22 cellular contexts compared by ENCODE assay signal in the genomic region with DNA sequence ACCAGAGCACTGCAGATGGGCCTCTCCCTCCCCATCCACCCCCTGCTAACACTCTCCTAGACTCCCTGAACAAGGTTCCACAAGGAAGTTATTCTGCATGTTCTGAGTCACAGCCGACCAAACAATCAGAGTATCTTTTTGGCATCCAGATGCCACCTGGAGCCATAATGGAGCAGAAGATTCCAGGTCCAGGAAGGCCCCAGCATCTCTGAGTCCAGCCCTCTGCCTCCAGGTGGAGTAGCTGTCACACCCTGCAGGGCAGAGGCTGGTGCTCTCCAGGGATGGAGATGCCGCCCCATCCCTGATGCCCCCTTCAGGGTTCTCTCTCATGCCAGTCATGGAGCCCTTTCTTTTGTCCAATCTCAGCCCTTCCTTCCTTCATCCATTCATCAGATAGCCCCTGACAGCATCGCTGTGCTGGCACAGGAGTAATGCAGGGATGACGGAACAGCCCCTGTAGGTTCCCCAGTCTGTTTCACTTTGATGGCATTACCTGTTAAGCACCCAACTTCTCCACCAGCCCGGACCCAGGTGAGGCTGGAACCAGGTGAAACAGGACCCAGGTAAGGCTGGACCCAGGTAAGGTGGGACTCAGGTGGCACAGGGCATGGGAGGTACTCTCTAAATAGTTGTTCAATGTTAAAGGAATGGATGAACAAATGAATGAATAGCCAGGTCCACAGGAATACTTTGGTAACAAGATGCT. TPM values are rescaled to one million over a fixed set of nuclear protein-coding genes. Genes with fewer than 3 reads are reported as not detected.
A peak's percentile ranks its signal among the peaks of the same experiment; 100 is the strongest.
DNase-seq lines count a peak whose midpoint lies in the region; ATAC-seq, FAIRE-seq and TF ChIP-seq lines count a peak whose summit lies in the region.
"Had no signal": no experiment of that assay in that cellular context is flagged by ENCODE, and none has a peak within 500 bp of the region (broad histone marks: within the 10 kb centered on the region; RNA-seq: fewer than 3 reads in every experiment).

No MANE protein-coding gene starts in this region.

- H3K9me3 Mint-ChIP-seq in activated T-helper 1 cell treated with anti-CD3 and anti-CD28 coated beads, Interleukin-12 subunit alpha, Interleukin-12 subunit beta, Interleukin-2, Interleukin-4 antibody, amounts not matched to agents 30 ng/mL and 10 ng/mL and 1 ng/mL, durations not matched to agents 14 hours and 24 hours and 36 hours = no peaks in the 10 kb centered on the region
- H3K9me3 Mint-ChIP-seq in immature natural killer cell = no peaks in the 10 kb centered on the region
- H3K9me3 Mint-ChIP-seq: activated CD4-positive, alpha-beta T cell treated with anti-CD3 and anti-CD28 coated beads, Interleukin-2, amount 10 ng/mL, durations not matched to agents 24 days and 14 days; nephron progenitor cell; T-helper 2 cell treated with Interferon-gamma antibody and Interleukin-4, amounts not matched to agents 5 μg/mL and 100 μg/mL, for 36 hours; type B pancreatic cell had no signal

- H3K27me3 Mint-ChIP-seq in activated T-helper 1 cell treated with anti-CD3 and anti-CD28 coated beads, Interleukin-12 subunit alpha, Interleukin-12 subunit beta, Interleukin-2, Interleukin-4 antibody, amounts not matched to agents 30 ng/mL and 10 ng/mL and 1 ng/mL, durations not matched to agents 14 hours and 24 hours and 36 hours (ENCODE audit: insufficient read depth) = peaks cover 12% of the 10 kb centered on the region
- peaks cover 0 to 2% (median 1%) of the 10 kb centered on the region in 3 donors for H3K27me3 Mint-ChIP-seq in immature natural killer cell (ENCODE audit: low read depth in 3 of 3)
- H3K27me3 Mint-ChIP-seq: type B pancreatic cell had no signal

- no peak for FAIRE-seq in small intestine (lab: Jason Lieb, UNC)
- FAIRE-seq: frontal cortex, GM12891 had no signal

- H3K4me3 ChIP-seq in AG04450 (ENCODE audit: low read depth, low read length) = no peak overlapping the region
- H3K4me3 ChIP-seq in brain microvascular endothelial cell (ENCODE audit: low read depth, low read length) = no peak overlapping the region
- H3K4me3 ChIP-seq in small intestine (ENCODE audit: low read depth in 1 of 2, low read length in 2 of 2) = no peak overlapping the region
- H3K4me3 ChIP-seq: dorsolateral prefrontal cortex, HAP-1 had no signal

- TF ChIP-seq CTCF in AG04450 (IDR thresholded peaks at IDR 0.05; ENCODE audit: low read depth, low read length) (no peak), brain microvascular endothelial cell (IDR thresholded peaks at IDR 0.05; ENCODE audit: low read depth, low read length, missing control alignments) (no peak), foreskin keratinocyte (conservative IDR thresholded peaks at IDR 0.05) (peak; percentile 54)

- H3K36me3 ChIP-seq in brain microvascular endothelial cell (replicated peaks) (no peaks in the 10 kb centered on the region), small intestine (ENCODE audit: control insufficient read depth in 2 of 2, insufficient read depth in 2 of 2, low read length in 2 of 2) (no peaks in the 10 kb centered on the region)
- H3K36me3 ChIP-seq: HAP-1 had no signal

- intact Hi-C loops in activated T-helper 1 cell treated with anti-CD3 and anti-CD28 coated beads, Interleukin-12 subunit alpha, Interleukin-12 subunit beta, Interleukin-2, Interleukin-4 antibody, amounts not matched to agents 30 ng/mL and 10 ng/mL and 1 ng/mL, durations not matched to agents 14 hours and 24 hours and 36 hours (cut with micrococcal nuclease) = no loop called here

- H3K36me3 Mint-ChIP-seq in activated T-helper 1 cell treated with anti-CD3 and anti-CD28 coated beads, Interleukin-12 subunit alpha, Interleukin-12 subunit beta, Interleukin-2, Interleukin-4 antibody, amounts not matched to agents 30 ng/mL and 10 ng/mL and 1 ng/mL, durations not matched to agents 14 hours and 24 hours and 36 hours (ENCODE audit: low read depth) = no peaks in the 10 kb centered on the region
- no peaks in the 10 kb centered on the region for H3K36me3 Mint-ChIP-seq in immature natural killer cell
- H3K36me3 Mint-ChIP-seq: type B pancreatic cell had no signal

- POLR2A ChIA-PET in AG04450 (lab: Yijun Ruan, JAX) = interaction anchor here (0.7 kb wide), 1 partner anchor 41 kb away, joined by 3 read pairs; no protein-coding TSS in a partner anchor

- H3K4me1 Mint-ChIP-seq in activated T-helper 1 cell treated with anti-CD3 and anti-CD28 coated beads, Interleukin-12 subunit alpha, Interleukin-12 subunit beta, Interleukin-2, Interleukin-4 antibody, amounts not matched to agents 30 ng/mL and 10 ng/mL and 1 ng/mL, durations not matched to agents 14 hours and 24 hours and 36 hours (ENCODE audit: low read depth) = peaks cover 14% of the 10 kb centered on the region
- peaks cover 4 to 13% of the 10 kb centered on the region in 2 donors for H3K4me1 Mint-ChIP-seq in immature natural killer cell

- CTCF ChIA-PET in AG04450 (lab: Charles Lee) = no interaction called here

- H3K4me1 ChIP-seq in foreskin keratinocyte = peaks cover 31% of the 10 kb centered on the region
- H3K4me1 ChIP-seq in small intestine (ENCODE audit: control insufficient read depth in 2 of 2, insufficient read depth in 1 of 2, low read depth in 1 of 2, low read length in 1 of 2) = peaks cover 5 to 14% of the 10 kb centered on the region in 2 donors
- H3K4me1 ChIP-seq: HAP-1 had no signal

- ATAC-seq in foreskin keratinocyte (no peak), HG02981 (IDR thresholded peaks at IDR 0.05; ENCODE audit: unreplicated experiment) (no peak)

- peak overlapping the region; percentile 65 for H3K27ac ChIP-seq in AG04450 (ENCODE audit: low read depth, low read length)
- peak overlapping the region; percentile 43 for H3K27ac ChIP-seq in brain microvascular endothelial cell
- peak overlapping the region; percentile 88 for H3K27ac ChIP-seq in foreskin keratinocyte
- H3K27ac ChIP-seq in small intestine (ENCODE audit: low read depth in 1 of 2, low read length in 1 of 2) = no peak overlapping the region
- H3K27ac ChIP-seq: C4-2B, dorsolateral prefrontal cortex had no signal

- H3K27me3 ChIP-seq in AG04450 (ENCODE audit: control insufficient read depth, insufficient read depth, low read length) (peaks cover 2% of the 10 kb centered on the region), brain microvascular endothelial cell (replicated peaks) (no peaks in the 10 kb centered on the region), foreskin keratinocyte (no peaks in the 10 kb centered on the region), small intestine (ENCODE audit: control insufficient read depth in 2 of 2, insufficient read depth in 2 of 2, low read length in 2 of 2) (no peaks in the 10 kb centered on the region)
- H3K27me3 ChIP-seq: dorsolateral prefrontal cortex had no signal

- no peak overlapping the region for H3K4me3 Mint-ChIP-seq in activated T-helper 1 cell treated with anti-CD3 and anti-CD28 coated beads, Interleukin-12 subunit alpha, Interleukin-12 subunit beta, Interleukin-2, Interleukin-4 antibody, amounts not matched to agents 30 ng/mL and 10 ng/mL and 1 ng/mL, durations not matched to agents 14 hours and 24 hours and 36 hours
- no peak overlapping the region for H3K4me3 Mint-ChIP-seq in immature natural killer cell
- H3K4me3 Mint-ChIP-seq: activated CD4-positive, alpha-beta T cell treated with anti-CD3 and anti-CD28 coated beads, Interleukin-2, amount 10 ng/mL, durations not matched to agents 24 days and 14 days; nephron progenitor cell; T-helper 2 cell treated with Interferon-gamma antibody and Interleukin-4, amounts not matched to agents 5 μg/mL and 100 μg/mL, for 36 hours; type B pancreatic cell had no signal

- no peaks in the 10 kb centered on the region for H3K9me3 ChIP-seq in AG04450 (ENCODE audit: control insufficient read depth, insufficient read depth, low read length)
- H3K9me3 ChIP-seq in small intestine (ENCODE audit: control insufficient read depth, low read depth) = no peaks in the 10 kb centered on the region
- H3K9me3 ChIP-seq: HAP-1 had no signal

- DNase-seq in AG04450 (ENCODE audit: low read depth, low spot score) (no peak), brain microvascular endothelial cell (no peak), foreskin keratinocyte (peak in 1 of 2 donors; percentile 16), small intestine (peak; percentile 58), immature natural killer cell (no peak)
- no peak for DNase-seq in activated T-helper 1 cell treated with anti-CD3 and anti-CD28 coated beads, Interleukin-12 subunit alpha, Interleukin-12 subunit beta, Interleukin-2, Interleukin-4 antibody, amounts not matched to agents 30 ng/mL and 10 ng/mL and 1 ng/mL, durations not matched to agents 14 hours and 24 hours and 36 hours (ENCODE audit: low spot score)
- DNase-seq in activated naive CD4-positive, alpha-beta T cell (lab: John Stamatoyannopoulos, UW) = no peak
- DNase-seq: activated CD4-positive, alpha-beta T cell treated with anti-CD3 and anti-CD28 coated beads, Interleukin-2, amount 10 ng/mL, durations not matched to agents 24 days and 14 days; activated naive CD4-positive, alpha-beta T cell treated with anti-CD3 and anti-CD28 coated beads, Interleukin-2, amount 50 U/mL, for 16 hours; activated T-cell treated with anti-CD3 and anti-CD28 coated beads, Interleukin-2, amount 50 U/mL, for 48 hours; NCI-H1105; NCI-H2029; nephron progenitor cell; stimulated activated CD4-positive, alpha-beta T cell treated with anti-CD3 and anti-CD28 coated beads, Interleukin-1b, Interleukin-23, amount 100 ng/mL, for 48 hours had no signal

- in situ Hi-C loops in brain microvascular endothelial cell (cut with HindIII; ENCODE audit: low pct_ligation_motif_present, low sequenced_read_pairs) = no loop called here

- H3K27ac Mint-ChIP-seq in activated T-helper 1 cell treated with anti-CD3 and anti-CD28 coated beads, Interleukin-12 subunit alpha, Interleukin-12 subunit beta, Interleukin-2, Interleukin-4 antibody, amounts not matched to agents 30 ng/mL and 10 ng/mL and 1 ng/mL, durations not matched to agents 14 hours and 24 hours and 36 hours = no peak overlapping the region
- no peak overlapping the region for H3K27ac Mint-ChIP-seq in immature natural killer cell
- H3K27ac Mint-ChIP-seq: activated CD4-positive, alpha-beta T cell treated with anti-CD3 and anti-CD28 coated beads, Interleukin-2, amount 10 ng/mL, durations not matched to agents 24 days and 14 days; nephron progenitor cell; T-helper 2 cell treated with Interferon-gamma antibody and Interleukin-4, amounts not matched to agents 5 μg/mL and 100 μg/mL, for 36 hours; type B pancreatic cell had no signal

- 73 to 79% (median 75%) methylated on average over 5 of the region's 5 CpGs for WGBS in small intestine, 3 donors

RNA-seq across cellular contexts. Expression of a gene that starts 20.1 kb away (rescaled TPM):
- polyA plus RNA-seq in AG04450 (2011; rRNA removed) (28.8 and 36.5 TPM in 2 replicates), foreskin keratinocyte (39.5 and 40.8 TPM in 2 replicates), small intestine (10 to 100 TPM; 21.9 to 42.7 (median 22.8) TPM), immature natural killer cell (not detected)
- 26.7 and 30.7 TPM in 2 replicates for polyA minus RNA-seq in AG04450 (2011; rRNA and poly(A)+ RNA removed)
- 41.4 and 43.3 TPM in 2 replicates for total RNA-seq in foreskin keratinocyte
- 0.91 and 1.1 TPM in 2 replicates for total RNA-seq in activated T-helper 1 cell treated with anti-CD3 and anti-CD28 coated beads, Interleukin-12 subunit alpha, Interleukin-12 subunit beta, Interleukin-2, Interleukin-4 antibody, amounts not matched to agents 30 ng/mL and 10 ng/mL and 1 ng/mL, durations not matched to agents 14 hours and 24 hours and 36 hours

Comparison
In these comparisons a context has a peak if more than half of its experiments do, and no peak if none do; other contexts are left out.
1. H3K27ac ChIP-seq: peak in AG04450 (single experiment), brain microvascular endothelial cell (single experiment) and foreskin keratinocyte (single experiment); none in small intestine (0 of 2).
2. RNA of a gene that starts 20.1 kb away (polyA plus RNA-seq): 39.5 to 40.8 TPM in foreskin keratinocyte, 28.8 to 36.5 TPM in AG04450 and 21.9 to 42.7 TPM in small intestine; not detected in immature natural killer cell; every median in the first group is over 10 times any median in the second.